Comparison of ENCODE assay signal across 17 cellular contexts in the genomic region with DNA sequence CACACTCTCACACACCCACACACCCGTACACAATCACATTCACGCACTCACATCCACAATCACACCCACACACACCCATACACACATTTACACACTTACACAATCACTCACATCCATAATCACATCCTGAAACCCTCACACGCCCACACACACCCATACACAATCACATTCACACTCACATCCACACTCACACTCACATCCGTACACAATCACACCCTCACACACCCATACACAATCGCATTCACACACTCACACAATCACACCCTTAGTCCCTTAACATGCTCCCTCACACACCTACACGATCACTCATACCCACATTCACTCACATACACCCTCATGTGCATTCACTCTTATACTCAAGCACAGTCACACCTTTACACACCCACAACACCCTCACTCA.
DNase-seq lines count a peak whose midpoint lies in the region; ATAC-seq, FAIRE-seq and TF ChIP-seq lines count a peak whose summit lies in the region.
"Had no signal": no experiment of that assay in that cellular context is flagged by ENCODE, and none has a peak within 500 bp of the region (broad histone marks: within the 10 kb centered on the region; RNA-seq: fewer than 3 reads in every experiment).

No MANE protein-coding gene starts in this region.

- TF ChIP-seq EP300 in GM12878 (IDR thresholded peaks at IDR 0.05; ENCODE audit: borderline replicate concordance in 1 of 2, control insufficient read depth in 1 of 2, low read depth in 2 of 2, low read length in 2 of 2) = no peak

- ATAC-seq in Right ventricle myocardium inferior = no peak
- ATAC-seq in GM12878 = no peak
- no peak for ATAC-seq in pancreas
- ATAC-seq in HG03097 (IDR thresholded peaks at IDR 0.05; ENCODE audit: low FRiP score, unreplicated experiment) = no peak
- ATAC-seq: CD8-positive, alpha-beta T cell had no signal

- no TSS peak for BruUV-seq in GM12878 (replicated peaks; lab: Mats Ljungman, UMichigan)

- H3K9me1 ChIP-seq in keratinocyte (ENCODE audit: control insufficient read depth, extremely low read depth, insufficient read depth, low read length) = peaks cover 5% of the 10 kb centered on the region

- TF ChIP-seq CTCF in left ventricle myocardium inferior (IDR thresholded peaks at IDR 0.05; ENCODE audit: borderline replicate concordance) (no peak), GM12878 (IDR thresholded peaks at IDR 0.05 in 2 of 3, conservative IDR thresholded peaks at IDR 0.05 in 1 of 3; ENCODE audit: control insufficient read depth in 2 of 3, extremely low read depth in 1 of 3, insufficient read depth in 1 of 3, low read depth in 3 of 3, low read length in 3 of 3) (no peak), keratinocyte (optimal IDR thresholded peaks at IDR 0.05 in 1 of 3, IDR thresholded peaks at IDR 0.05 in 1 of 3, conservative IDR thresholded peaks at IDR 0.05 in 1 of 3; ENCODE audit: extremely low read depth in 1 of 3, insufficient read depth in 2 of 3, low read length in 3 of 3) (no peak), GM13976 (IDR thresholded peaks at IDR 0.05; ENCODE audit: borderline replicate concordance, control extremely low read depth, extremely low read depth, insufficient read depth, missing control alignments) (no peak), pancreas (IDR thresholded peaks at IDR 0.05) (no peak)

- POLR2A ChIA-PET in GM12878 (lab: Charles Lee) = no interaction called here

- H3K27ac ChIP-seq in left ventricle myocardium inferior (replicated peaks) (peak overlapping the region; percentile 83), GM12878 (ENCODE audit: control insufficient read depth, insufficient read depth) (no peak overlapping the region), keratinocyte (ENCODE audit: control insufficient read depth, insufficient read depth, low read length) (peak overlapping the region; percentile 56), pancreas (no peak overlapping the region)
- H3K27ac ChIP-seq: 22Rv1, GM23248 had no signal

- no peak overlapping the region for H2AFZ ChIP-seq in GM12878 (ENCODE audit: control insufficient read depth, low read depth, low read length)
- H2AFZ ChIP-seq in keratinocyte (ENCODE audit: control insufficient read depth, low read length) = no peak overlapping the region
- H2AFZ ChIP-seq: GM23248 had no signal

- H3K27me3 ChIP-seq in left ventricle myocardium inferior (ENCODE audit: low read depth) (no peaks in the 10 kb centered on the region), GM12878 (replicated peaks in 1 of 2; ENCODE audit: control insufficient read depth in 2 of 2, insufficient read depth in 2 of 2, low read length in 1 of 2) (peaks cover 0 to 2% of the 10 kb centered on the region in 2 experiments; a peak in 2 of 4 replicates), keratinocyte (ENCODE audit: control insufficient read depth, extremely low read depth, insufficient read depth, low read length) (no peaks in the 10 kb centered on the region), pancreas (no peaks in the 10 kb centered on the region)

- 43% methylated on average over 6 of the region's 6 CpGs for WGBS in GM12878 (ENCODE audit: insufficient coverage, insufficient replicate concordance, low lambda C conversion rate, missing lambda C conversion rate)
- 87% methylated on average over 6 of the region's 6 CpGs for WGBS in pancreas, 2 donors

- no peak for TF ChIP-seq POLR2A in GM12878 (IDR thresholded peaks at IDR 0.05; ENCODE audit: low read depth, low read length)

- H3K4me3 ChIP-seq in left ventricle myocardium inferior (no peak overlapping the region), GM12878 (no peak overlapping the region), keratinocyte (ENCODE audit: control insufficient read depth in 2 of 3, extremely low read depth in 1 of 3, insufficient read depth in 2 of 3, low read depth in 1 of 3, low read length in 3 of 3) (no peak overlapping the region), pancreas (no peak overlapping the region)
- H3K4me3 ChIP-seq: GM23248 had no signal

- SMC1A ChIA-PET in GM12878 (lab: Charles Lee; ENCODE audit: uncharacterized antibody, unreplicated experiment) = no interaction called here

- DNase-seq in left ventricle myocardium inferior = no peak
- no peak for DNase-seq in Right ventricle myocardium inferior (ENCODE audit: missing footprints)
- DNase-seq in GM12878 (ENCODE audit: low read depth, low spot score) = no peak
- DNase-seq in keratinocyte (ENCODE audit: low read depth, low spot score) = no peak
- no peak for DNase-seq in urothelium cell line (ENCODE audit: low spot score)
- no peak for DNase-seq in GM13976 (ENCODE audit: low spot score)
- DNase-seq in pancreas = no peak
- DNase-seq: CD8-positive, alpha-beta T cell; COR-L47; DMS153; DND-41; GDM1; GM23248; H7 had no signal

- H3K36me3 ChIP-seq in left ventricle myocardium inferior (no peaks in the 10 kb centered on the region), GM12878 (ENCODE audit: control insufficient read depth in 2 of 2, insufficient read depth in 2 of 2, low read length in 1 of 2) (no peaks in the 10 kb centered on the region), keratinocyte (ENCODE audit: control insufficient read depth in 2 of 2, extremely low read depth in 1 of 2, insufficient read depth in 2 of 2, low read length in 2 of 2) (peaks cover 14 to 42% of the 10 kb centered on the region in 2 experiments), pancreas (no peaks in the 10 kb centered on the region)

- FAIRE-seq in GM12878 (lab: Jason Lieb, UNC) (no peak), keratinocyte (lab: Jason Lieb, UNC) (no peak), urothelium cell line (lab: Jason Lieb, UNC) (peak; percentile 9), pancreas (lab: Jason Lieb, UNC) (no peak)
- FAIRE-seq: D721Med had no signal

- H3K4me1 ChIP-seq in left ventricle myocardium inferior (peaks cover 28% of the 10 kb centered on the region), GM12878 (ENCODE audit: control insufficient read depth, insufficient read depth, low read length) (no peaks in the 10 kb centered on the region), keratinocyte (ENCODE audit: control insufficient read depth, extremely low read depth, insufficient read depth, low read length) (peaks cover 40% of the 10 kb centered on the region), pancreas (no peaks in the 10 kb centered on the region)

- H3K4me2 ChIP-seq in GM12878 (ENCODE audit: control insufficient read depth, insufficient read depth) (no peak overlapping the region), keratinocyte (ENCODE audit: control insufficient read depth, extremely low read depth, insufficient read depth, low read depth, low read length) (no peak overlapping the region)

- no peak for TF ChIP-seq RAD21 in GM12878 (IDR thresholded peaks at IDR 0.05; ENCODE audit: insufficient read depth, low read depth, low read length)

- intact Hi-C loops in left ventricle myocardium inferior (cut with micrococcal nuclease) (no loop called here), Right ventricle myocardium inferior (cut with DNase I) (loop anchor here (5.0 kb wide), 1 partner anchor 55 kb away; no protein-coding TSS in a partner anchor), GM12878 (cut with micrococcal nuclease; ENCODE audit: unreplicated experiment) (no loop called here), pancreas (cut with DNase I) (no loop called here)

- in situ Hi-C loops in GM12878 (cut with MboI) (no loop called here), GM13976 (cut with MboI; ENCODE audit: low sequenced_read_pairs, unreplicated experiment) (no loop called here)

- dilution Hi-C loops in keratinocyte (cut with MboI; ENCODE audit: extremely low pct_ligation_motif_present, low sequenced_read_pairs) = no loop called here

- H4K20me1 ChIP-seq in GM12878 (ENCODE audit: control insufficient read depth, insufficient read depth) (no peaks in the 10 kb centered on the region), keratinocyte (ENCODE audit: control insufficient read depth, extremely low read depth, insufficient read depth, low read length) (no peaks in the 10 kb centered on the region)

- no peak overlapping the region for H3K9ac ChIP-seq in GM12878 (ENCODE audit: control insufficient read depth, insufficient read depth, low read length)
- H3K9ac ChIP-seq in keratinocyte (ENCODE audit: control insufficient read depth, extremely low read depth, insufficient read depth, low read length) = peak overlapping the region; percentile 34
- H3K9ac ChIP-seq: GM23248 had no signal

- H3K79me2 ChIP-seq in GM12878 (ENCODE audit: control insufficient read depth, insufficient read depth, low read length) (no peaks in the 10 kb centered on the region), keratinocyte (ENCODE audit: control insufficient read depth, insufficient read depth, low read length) (peaks cover 72% of the 10 kb centered on the region)

- RAD21 ChIA-PET in GM12878 (lab: Charles Lee; ENCODE audit: unreplicated experiment) = no interaction called here

- no peaks in the 10 kb centered on the region for H3K9me3 ChIP-seq in left ventricle myocardium inferior (replicated peaks)
- no peaks in the 10 kb centered on the region for H3K9me3 ChIP-seq in GM12878 (replicated peaks; ENCODE audit: control insufficient read depth, insufficient read depth, low read length)
- H3K9me3 ChIP-seq in keratinocyte (ENCODE audit: control insufficient read depth, low read depth, low read length) = no peaks in the 10 kb centered on the region
- H3K9me3 ChIP-seq in pancreas = no peaks in the 10 kb centered on the region

- CTCF ChIA-PET in GM12878 (lab: Yijun Ruan, JAX) = no interaction called here

TF ChIP-seq in GM12878, 131 proteins besides CTCF, POLR2A, EP300 and RAD21:
- TF ChIP-seq RBBP5 (conservative IDR thresholded peaks at IDR 0.05) = no peak
- TF ChIP-seq, protein P1, sequence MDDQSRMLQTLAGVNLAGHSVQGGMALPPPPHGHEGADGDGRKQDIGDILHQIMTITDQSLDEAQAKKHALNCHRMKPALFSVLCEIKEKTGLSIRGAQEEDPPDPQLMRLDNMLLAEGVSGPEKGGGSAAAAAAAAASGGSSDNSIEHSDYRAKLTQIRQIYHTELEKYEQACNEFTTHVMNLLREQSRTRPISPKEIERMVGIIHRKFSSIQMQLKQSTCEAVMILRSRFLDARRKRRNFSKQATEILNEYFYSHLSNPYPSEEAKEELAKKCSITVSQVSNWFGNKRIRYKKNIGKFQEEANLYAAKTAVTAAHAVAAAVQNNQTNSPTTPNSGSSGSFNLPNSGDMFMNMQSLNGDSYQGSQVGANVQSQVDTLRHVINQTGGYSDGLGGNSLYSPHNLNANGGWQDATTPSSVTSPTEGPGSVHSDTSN (IDR thresholded peaks at IDR 0.05; ENCODE audit: insufficient replicate concordance, low read depth, low read length) = peak; percentile 6

Comparison
In these comparisons a context has a peak if more than half of its experiments do, and no peak if none do; other contexts are left out.
1. H3K27ac ChIP-seq: peak in left ventricle myocardium inferior (single experiment) and keratinocyte (single experiment); none in GM12878 (single experiment) and pancreas (0 of 4).